In the genomic region with DNA sequence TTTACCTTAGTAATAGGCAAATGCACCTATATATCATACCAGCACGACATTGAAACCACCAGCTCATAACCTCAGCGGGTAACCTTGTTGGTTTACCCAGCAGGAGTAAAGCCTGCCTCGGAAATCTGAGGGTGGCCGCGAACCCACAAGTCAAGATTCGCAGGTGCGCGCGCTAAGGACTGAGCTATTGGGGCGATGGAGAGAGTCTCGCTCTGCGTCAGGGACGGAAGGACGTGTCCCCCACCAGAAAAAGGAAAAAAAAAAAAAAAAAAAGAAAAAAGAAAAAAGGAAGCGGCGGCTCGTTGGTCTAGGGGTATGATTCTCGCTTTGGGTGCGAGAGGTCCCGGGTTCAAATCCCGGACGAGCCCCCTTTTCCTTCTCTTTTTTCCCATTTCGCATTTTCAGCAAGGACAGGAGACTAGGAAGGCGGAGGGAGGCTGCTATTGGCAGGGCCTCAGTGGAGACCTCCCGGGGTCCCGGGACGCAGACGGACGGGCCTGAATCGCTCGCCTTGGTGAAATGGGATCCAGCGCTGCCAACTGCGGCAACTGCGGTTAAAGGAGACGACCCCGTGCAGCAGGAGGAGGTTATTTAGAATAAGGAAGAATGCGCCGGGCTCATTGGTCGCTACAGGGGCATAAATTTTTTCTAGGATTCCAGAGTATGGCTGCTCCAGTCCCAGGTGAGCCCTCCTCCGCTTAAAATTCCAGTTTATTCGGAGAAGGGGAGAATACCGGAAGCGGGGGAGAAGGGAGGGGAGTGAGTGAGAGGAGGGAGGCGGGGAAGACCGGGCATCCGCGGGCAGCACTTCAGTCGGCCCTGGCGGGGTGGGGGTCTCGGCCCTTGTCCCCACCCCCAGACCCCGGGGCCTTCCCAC, we compare ENCODE assay signal across 9 cellular contexts. TPM values are rescaled to one million over a fixed set of nuclear protein-coding genes. Genes with fewer than 3 reads are reported as not detected.
DNase-seq lines count a peak whose midpoint lies in the region; ATAC-seq lines count a peak whose summit lies in the region.
"Had no signal": no experiment of that assay in that cellular context is flagged by ENCODE, and none has a peak within 500 bp of the region (broad histone marks: within the 10 kb centered on the region; RNA-seq: fewer than 3 reads in every experiment).

A gene (plus strand): TSS at position 407 of the 877 bp plus-strand sequence.

- DNase-seq in GF-D8 (lab: John Stamatoyannopoulos, UW) (peak; percentile 22), NCI-H146 treated with DMSO at 0.1 percent for 48 hours (lab: John Stamatoyannopoulos, UW; ENCODE audit: unreplicated experiment) (peak; percentile 72), skeletal muscle cell (ENCODE audit: low read depth) (no peak), NOMO-1 (lab: John Stamatoyannopoulos, UW; ENCODE audit: unreplicated experiment in 2 of 2) (no peak)
- DNase-seq in activated CD4-positive, alpha-beta T cell treated with anti-CD3 and anti-CD28 coated beads, Interleukin-2, amount 50 U/mL, for 48 hours: peak; percentile 79 to 83
- no peak for DNase-seq in NK-92 treated with Interleukin-12 subunit alpha and Interleukin-12 subunit beta, amount 100 ng/mL, for 24 hours (lab: John Stamatoyannopoulos, UW)

- peak within 1 kb of the TSS; percentile 60 for H3K4me3 ChIP-seq in skeletal muscle cell (ENCODE audit: low read depth, low read length)

- ATAC-seq in esophagus mucosa (peak; percentile 54), GM19467 (IDR thresholded peaks at IDR 0.05; ENCODE audit: unreplicated experiment) (no peak)

RNA-seq across cellular contexts. Expression of the gene that starts here (rescaled TPM):
- not detected for total RNA-seq in esophagus mucosa
- total RNA-seq: activated CD8-positive, alpha-beta memory T cell treated with anti-CD3 and anti-CD28 coated beads for 36 hours had no signal

Comparison
In these comparisons a context has a peak if more than half of its experiments do, and no peak if none do; other contexts are left out.
1. Peak in ATAC-seq in esophagus mucosa; RNA of the gene not detected or under 1 TPM.
2. DNase-seq: peak in GF-D8 (single experiment), NCI-H146 treated with DMSO at 0.1 percent for 48 hours (single experiment) and activated CD4-positive, alpha-beta T cell treated with anti-CD3 and anti-CD28 coated beads, Interleukin-2, amount 50 U/mL, for 48 hours (2 of 2); none in skeletal muscle cell (single experiment), NOMO-1 (0 of 2) and NK-92 treated with Interleukin-12 subunit alpha and Interleukin-12 subunit beta, amount 100 ng/mL, for 24 hours (single experiment).